1 cellular context compared by ENCODE assay signal in genomic region chr12:52200783-52201519, GRCh38.
TF ChIP-seq lines count a peak whose summit lies in the region.

No MANE protein-coding gene starts in this region.

TF ChIP-seq in H1, 55 proteins besides CTCF, POLR2A, EP300 and RAD21 (continued from another document):
- TF ChIP-seq EZH2 (IDR thresholded peaks at IDR 0.05; ENCODE audit: low read depth, low read length, severe bottlenecking) (no peak), KDM1A (IDR thresholded peaks at IDR 0.05; ENCODE audit: borderline replicate concordance, low read length) (no peak), NANOG (IDR thresholded peaks at IDR 0.05; ENCODE audit: insufficient read depth, low read depth, low read length, poor library complexity, severe bottlenecking) (no peak)
